Comparison of ENCODE assay signal across 1 cellular context in the genomic region with DNA sequence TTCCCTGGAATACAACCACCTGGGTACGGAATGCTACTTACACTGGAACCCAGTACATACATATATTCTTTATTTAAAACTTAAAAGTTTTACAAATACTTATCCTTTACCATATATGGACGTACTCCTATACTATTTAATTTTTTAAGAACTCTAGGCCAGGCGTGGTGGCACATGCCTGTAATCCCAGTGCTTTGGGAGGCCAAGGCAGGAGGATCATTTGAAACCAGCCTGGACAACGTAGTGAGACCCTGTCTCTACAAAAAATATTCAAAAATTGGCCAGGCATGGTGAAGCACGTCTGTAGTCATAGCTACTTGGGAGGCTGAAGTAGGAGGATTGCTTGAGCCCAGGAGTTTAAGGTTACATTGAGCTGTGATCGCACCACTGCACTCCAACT.
TF ChIP-seq lines count a peak whose summit lies in the region.

No MANE protein-coding gene starts in this region.

TF ChIP-seq in K562, 482 proteins besides CTCF, POLR2A, EP300 and RAD21:
- TF ChIP-seq, protein P1, sequence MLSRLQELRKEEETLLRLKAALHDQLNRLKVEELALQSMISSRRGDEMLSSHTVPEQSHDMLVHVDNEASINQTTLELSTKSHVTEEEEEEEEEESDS (CRISPR knock-in tag; IDR thresholded peaks at IDR 0.05), result 0 out of 2 replicates have a peak, but pooled peaks have one; percentile 20
- TF ChIP-seq RFX1 (IDR thresholded peaks at IDR 0.05), result peak; percentile 16; the same call in 1 of the 2 replicates
- no peak for TF ChIP-seq POU5F1 (IDR thresholded peaks at IDR 0.05; ENCODE audit: borderline replicate concordance, low read depth, low read length, partially characterized antibody)
- no peak for TF ChIP-seq KAT8 (IDR thresholded peaks at IDR 0.05; ENCODE audit: low read depth)
- no peak for TF ChIP-seq EP400 (IDR thresholded peaks at IDR 0.05)
- no peak for TF ChIP-seq RBFOX2 (IDR thresholded peaks at IDR 0.05; ENCODE audit: low read depth, low read length)
- TF ChIP-seq RBM39 (optimal IDR thresholded peaks at IDR 0.05; ENCODE audit: low read depth, low read length), result no peak
- no peak for TF ChIP-seq ZNF212 (CRISPR knock-in tag; IDR thresholded peaks at IDR 0.05)
- peak; percentile 88 for TF ChIP-seq ZNF121 (CRISPR knock-in tag; conservative IDR thresholded peaks at IDR 0.05)
- TF ChIP-seq SMARCA4 (IDR thresholded peaks at IDR 0.05), result no peak
- TF ChIP-seq, protein P2, sequence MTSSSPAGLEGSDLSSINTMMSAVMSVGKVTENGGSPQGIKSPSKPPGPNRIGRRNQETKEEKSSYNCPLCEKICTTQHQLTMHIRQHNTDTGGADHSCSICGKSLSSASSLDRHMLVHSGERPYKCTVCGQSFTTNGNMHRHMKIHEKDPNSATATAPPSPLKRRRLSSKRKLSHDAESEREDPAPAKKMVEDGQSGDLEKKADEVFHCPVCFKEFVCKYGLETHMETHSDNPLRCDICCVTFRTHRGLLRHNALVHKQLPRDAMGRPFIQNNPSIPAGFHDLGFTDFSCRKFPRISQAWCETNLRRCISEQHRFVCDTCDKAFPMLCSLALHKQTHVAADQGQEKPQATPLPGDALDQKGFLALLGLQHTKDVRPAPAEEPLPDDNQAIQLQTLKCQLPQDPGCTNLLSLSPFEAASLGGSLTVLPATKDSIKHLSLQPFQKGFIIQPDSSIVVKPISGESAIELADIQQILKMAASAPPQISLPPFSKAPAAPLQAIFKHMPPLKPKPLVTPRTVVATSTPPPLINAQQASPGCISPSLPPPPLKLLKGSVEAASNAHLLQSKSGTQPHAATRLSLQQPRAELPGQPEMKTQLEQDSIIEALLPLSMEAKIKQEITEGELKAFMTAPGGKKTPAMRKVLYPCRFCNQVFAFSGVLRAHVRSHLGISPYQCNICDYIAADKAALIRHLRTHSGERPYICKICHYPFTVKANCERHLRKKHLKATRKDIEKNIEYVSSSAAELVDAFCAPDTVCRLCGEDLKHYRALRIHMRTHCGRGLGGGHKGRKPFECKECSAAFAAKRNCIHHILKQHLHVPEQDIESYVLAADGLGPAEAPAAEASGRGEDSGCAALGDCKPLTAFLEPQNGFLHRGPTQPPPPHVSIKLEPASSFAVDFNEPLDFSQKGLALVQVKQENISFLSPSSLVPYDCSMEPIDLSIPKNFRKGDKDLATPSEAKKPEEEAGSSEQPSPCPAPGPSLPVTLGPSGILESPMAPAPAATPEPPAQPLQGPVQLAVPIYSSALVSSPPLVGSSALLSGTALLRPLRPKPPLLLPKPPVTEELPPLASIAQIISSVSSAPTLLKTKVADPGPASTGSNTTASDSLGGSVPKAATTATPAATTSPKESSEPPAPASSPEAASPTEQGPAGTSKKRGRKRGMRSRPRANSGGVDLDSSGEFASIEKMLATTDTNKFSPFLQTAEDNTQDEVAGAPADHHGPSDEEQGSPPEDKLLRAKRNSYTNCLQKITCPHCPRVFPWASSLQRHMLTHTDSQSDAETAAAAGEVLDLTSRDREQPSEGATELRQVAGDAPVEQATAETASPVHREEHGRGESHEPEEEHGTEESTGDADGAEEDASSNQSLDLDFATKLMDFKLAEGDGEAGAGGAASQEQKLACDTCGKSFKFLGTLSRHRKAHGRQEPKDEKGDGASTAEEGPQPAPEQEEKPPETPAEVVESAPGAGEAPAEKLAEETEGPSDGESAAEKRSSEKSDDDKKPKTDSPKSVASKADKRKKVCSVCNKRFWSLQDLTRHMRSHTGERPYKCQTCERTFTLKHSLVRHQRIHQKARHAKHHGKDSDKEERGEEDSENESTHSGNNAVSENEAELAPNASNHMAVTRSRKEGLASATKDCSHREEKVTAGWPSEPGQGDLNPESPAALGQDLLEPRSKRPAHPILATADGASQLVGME (CRISPR knock-in tag; IDR thresholded peaks at IDR 0.05), result no peak
- no peak for TF ChIP-seq ARID2 (IDR thresholded peaks at IDR 0.05)
- TF ChIP-seq MYNN (IDR thresholded peaks at IDR 0.05), result no peak
- no peak for TF ChIP-seq MYNN (CRISPR knock-in tag; IDR thresholded peaks at IDR 0.05)
- peak; percentile 57 for TF ChIP-seq RBM25 (IDR thresholded peaks at IDR 0.05; ENCODE audit: low read depth, low read length, severe bottlenecking)
- no peak for TF ChIP-seq PHF20 (IDR thresholded peaks at IDR 0.05; ENCODE audit: partially characterized antibody)
